ENCODE assay signal across 12 cellular contexts in the genomic region with DNA sequence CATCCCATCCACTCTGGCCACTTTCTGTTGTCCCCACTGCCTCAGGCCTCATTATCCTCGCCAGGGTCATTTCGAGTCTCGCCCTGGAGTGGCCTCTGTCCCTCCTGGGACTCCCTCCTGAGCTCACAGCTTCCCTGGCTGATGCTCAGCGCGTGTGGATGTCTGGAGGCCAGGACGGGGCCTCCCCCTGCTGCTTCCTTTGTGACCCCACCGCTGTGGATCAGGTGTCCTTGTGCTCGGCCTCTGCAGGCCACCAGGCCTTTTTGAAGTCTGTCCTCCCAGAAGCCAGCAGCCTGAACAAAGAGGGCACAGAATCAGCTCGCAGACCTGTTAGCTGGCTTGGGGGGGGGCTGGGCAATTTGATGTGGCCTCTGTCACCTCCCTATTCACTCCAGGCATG. TPM values are rescaled to one million over a fixed set of nuclear protein-coding genes. Genes with fewer than 3 reads are reported as not detected.
DNase-seq lines count a peak whose midpoint lies in the region; ATAC-seq and TF ChIP-seq lines count a peak whose summit lies in the region.
"Had no signal": no experiment of that assay in that cellular context is flagged by ENCODE, and none has a peak within 500 bp of the region (broad histone marks: within the 10 kb centered on the region; RNA-seq: fewer than 3 reads in every experiment).

No MANE protein-coding gene starts in this region.

- H3K27ac ChIP-seq in HEK293 (ENCODE audit: extremely low read depth, low read depth, low read length): no peak overlapping the region
- no peak overlapping the region for H3K27ac ChIP-seq in sigmoid colon
- H3K27ac ChIP-seq: BLaER1 had no signal

- H3K4me1 ChIP-seq in HEK293 (ENCODE audit: control insufficient read depth, insufficient read depth, low read length) (no peaks in the 10 kb centered on the region), sigmoid colon (peaks cover 0 to 26% (median 22%) of the 10 kb centered on the region in 4 donors)

- POLR2A ChIA-PET in HEK293 (lab: Yijun Ruan, JAX): interaction anchor here (1.0 to 1.3 kb wide), 2 partner anchors 14 to 90 kb away, joined by 3 read pairs; partner anchors contain the start of gene NPTXR

- TF ChIP-seq CTCF in HEK293 (tag by site-specific recombination; IDR thresholded peaks at IDR 0.05) (no peak), nephron progenitor cell (IDR thresholded peaks at IDR 0.05) (no peak), sigmoid colon (IDR thresholded peaks at IDR 0.05) (no peak)

- H3K9me3 ChIP-seq in HEK293 (ENCODE audit: control insufficient read depth, insufficient read depth, low read depth, low read length) (no peaks in the 10 kb centered on the region), sigmoid colon (no peaks in the 10 kb centered on the region)
- H3K9me3 ChIP-seq: BLaER1 had no signal

- no peaks in the 10 kb centered on the region for H3K27me3 ChIP-seq in sigmoid colon
- H3K27me3 ChIP-seq: BLaER1 had no signal

- WGBS in sigmoid colon, 2 donors: 72 to 83% methylated on average over 9 of the region's 9 CpGs

- no peak overlapping the region for H3K4me3 Mint-ChIP-seq in activated T-cell treated with anti-CD3 and anti-CD28 coated beads, Interleukin-2, amount 50 U/mL, for 72 hours
- no peak overlapping the region for H3K4me3 Mint-ChIP-seq in nephron progenitor cell

- peak overlapping the region; percentile 5 for H3K27ac Mint-ChIP-seq in activated T-cell treated with anti-CD3 and anti-CD28 coated beads, Interleukin-2, amount 50 U/mL, for 72 hours
- peak overlapping the region; percentile 84 for H3K27ac Mint-ChIP-seq in nephron progenitor cell
- H3K27ac Mint-ChIP-seq: CD4-positive, CD25-positive, alpha-beta regulatory T cell had no signal

- no peaks in the 10 kb centered on the region for H3K36me3 Mint-ChIP-seq in activated T-cell treated with anti-CD3 and anti-CD28 coated beads, Interleukin-2, amount 50 U/mL, for 72 hours (ENCODE audit: insufficient read depth in 2 of 2)
- H3K36me3 Mint-ChIP-seq in nephron progenitor cell (ENCODE audit: low read depth): no peaks in the 10 kb centered on the region
- H3K36me3 Mint-ChIP-seq: CD4-positive, CD25-positive, alpha-beta regulatory T cell had no signal

- no peaks in the 10 kb centered on the region for H3K4me1 Mint-ChIP-seq in activated T-cell treated with anti-CD3 and anti-CD28 coated beads, Interleukin-2, amount 50 U/mL, for 72 hours (ENCODE audit: low read depth)
- peaks cover 61% of the 10 kb centered on the region for H3K4me1 Mint-ChIP-seq in nephron progenitor cell

- H3K36me3 ChIP-seq in HEK293 (ENCODE audit: control insufficient read depth in 2 of 2, insufficient read depth in 1 of 2, low read length in 2 of 2) (peaks cover 0 to 3% of the 10 kb centered on the region in 2 experiments; a peak in 1 of 3 replicates), sigmoid colon (no peaks in the 10 kb centered on the region)

- intact Hi-C loops in sigmoid colon (cut with DNase I): no loop called here

- H3K9me3 Mint-ChIP-seq in activated T-cell treated with anti-CD3 and anti-CD28 coated beads, Interleukin-2, amount 50 U/mL, for 72 hours: no peaks in the 10 kb centered on the region
- no peaks in the 10 kb centered on the region for H3K9me3 Mint-ChIP-seq in nephron progenitor cell
- H3K9me3 Mint-ChIP-seq: CD4-positive, CD25-positive, alpha-beta regulatory T cell had no signal

- H3K4me3 ChIP-seq in HEK293 (ENCODE audit: low read depth, low read length) (no peak overlapping the region), sigmoid colon (no peak overlapping the region)
- H3K4me3 ChIP-seq: BLaER1 had no signal

- no peak for TF ChIP-seq EP300 in sigmoid colon (IDR thresholded peaks at IDR 0.05)

- ATAC-seq in activated T-cell treated with anti-CD3 and anti-CD28 coated beads, Interleukin-2, amount 50 U/mL, for 72 hours (replicated peaks in 1 of 2): no peak
- ATAC-seq in GM18498 (IDR thresholded peaks at IDR 0.05; ENCODE audit: unreplicated experiment): no peak

- CTCF ChIA-PET in HEK293 (lab: Yijun Ruan, JAX): interaction anchor here (0.6 to 2.5 kb wide), 5 partner anchors 11 to 123 kb away, joined by 3 to 22 read pairs (median 3); no protein-coding TSS in a partner anchor

- DNase-seq in activated T-cell treated with anti-CD3 and anti-CD28 coated beads, Interleukin-2, amount 50 U/mL, for 72 hours: no peak
- DNase-seq in activated T-cell treated with anti-CD3 and anti-CD28 coated beads for 4 hours: no peak
- DNase-seq in nephron progenitor cell: no peak
- DNase-seq in sigmoid colon: peak; percentile 52
- no peak for DNase-seq in medulla oblongata (ENCODE audit: extremely low spot score)
- DNase-seq: 8988T; AML-193; CD4-positive, CD25-positive, alpha-beta regulatory T cell; DMS53 had no signal

- no peaks in the 10 kb centered on the region for H3K27me3 Mint-ChIP-seq in activated T-cell treated with anti-CD3 and anti-CD28 coated beads, Interleukin-2, amount 50 U/mL, for 72 hours (ENCODE audit: low read depth)
- peaks cover 11% of the 10 kb centered on the region for H3K27me3 Mint-ChIP-seq in nephron progenitor cell (ENCODE audit: low read depth, poor library complexity)

- TF ChIP-seq POLR2A in sigmoid colon (IDR thresholded peaks at IDR 0.05): no peak

TF ChIP-seq in HEK293, 187 proteins besides CTCF, POLR2A, EP300 and RAD21:
- TF ChIP-seq BCL6B (tag by site-specific recombination; IDR thresholded peaks at IDR 0.05) (no peak), ZIC2 (tag by site-specific recombination; IDR thresholded peaks at IDR 0.05) (peak; percentile 28; the same call in 1 of the 2 replicates), ZNF24 (tag by site-specific recombination; IDR thresholded peaks at IDR 0.05) (no peak), ZSCAN30 (tag by site-specific recombination; IDR thresholded peaks at IDR 0.05) (no peak), ZNF785 (tag by site-specific recombination; IDR thresholded peaks at IDR 0.05) (no peak), ZNF837 (tag by site-specific recombination; IDR thresholded peaks at IDR 0.05) (no peak), ZNF155 (tag by site-specific recombination; IDR thresholded peaks at IDR 0.05) (no peak), ZBTB6 (tag by site-specific recombination; IDR thresholded peaks at IDR 0.05) (no peak)

RNA-seq across cellular contexts. Expression of gene CBX6, which starts 13.5 kb away (rescaled TPM):
- total RNA-seq in activated T-cell treated with anti-CD3 and anti-CD28 coated beads, Interleukin-2, amount 50 U/mL, for 72 hours: 100 to 1,000 TPM; 116 to 124 TPM
- 10 to 100 TPM; 47.2 to 90.6 (median 59.3) TPM for total RNA-seq in sigmoid colon
- 10 to 100 TPM in 1 of 3 donors, 1 to 10 TPM in 2; 4.2 to 23.8 (median 5.1) TPM for polyA plus RNA-seq in sigmoid colon

RNA-seq across cellular contexts. Expression of gene NPTXR, which starts 14.7 kb away (rescaled TPM):
- 1 to 10 TPM; 6.3 to 6.4 TPM for total RNA-seq in activated T-cell treated with anti-CD3 and anti-CD28 coated beads, Interleukin-2, amount 50 U/mL, for 72 hours
- total RNA-seq in sigmoid colon: 10 to 100 TPM in 1 of 4 donors, 1 to 10 TPM in 3; 3.9 to 14.4 (median 5.3) TPM
- 1 to 10 TPM in 1 of 3 donors, under 1 TPM in 1, not detected in 1; under 0.01 to 2.9 TPM for polyA plus RNA-seq in sigmoid colon
